In the genomic region with DNA sequence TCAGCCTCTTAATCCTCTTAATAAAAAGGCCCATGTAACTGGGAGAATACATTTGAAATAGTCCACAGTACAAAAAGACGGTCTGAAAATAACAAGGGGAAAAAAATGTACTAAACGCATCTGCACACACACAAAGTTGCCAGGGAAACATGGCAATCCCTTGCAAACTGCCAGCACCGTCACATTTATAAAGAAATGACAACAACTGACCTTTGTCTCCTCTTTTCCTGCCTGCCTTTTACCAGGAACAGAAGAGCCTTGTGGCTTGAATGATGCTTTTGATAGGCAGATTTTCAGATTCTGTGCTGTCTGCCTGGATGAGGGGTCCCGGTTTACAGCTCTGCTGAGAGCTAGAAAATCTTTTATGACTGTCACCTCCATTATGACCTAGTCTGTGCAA, we compare ENCODE assay signal across 12 cellular contexts.
"Had no signal": no experiment of that assay in that cellular context is flagged by ENCODE, and none has a peak within 500 bp of the region (broad histone marks: within the 10 kb centered on the region; RNA-seq: fewer than 3 reads in every experiment).

No MANE protein-coding gene starts in this region.

- H3K27me3 ChIP-seq: breast epithelium had no signal

- H3K4me1 ChIP-seq: breast epithelium, lower lobe of right lung had no signal

- ATAC-seq: lower lobe of right lung; natural killer cell; stimulated activated naive CD8-positive, alpha-beta T cell treated with anti-CD3 and anti-CD28 coated beads, Interleukin-15, amount 100 ng/mL, for 72 hours had no signal

- H3K9me3 ChIP-seq: breast epithelium, lower lobe of right lung, thoracic aorta had no signal

- H3K4me3 ChIP-seq: breast epithelium, lower lobe of right lung, thoracic aorta had no signal

- H3K36me3 ChIP-seq: breast epithelium, lower lobe of right lung, thoracic aorta had no signal

- FAIRE-seq: frontal cortex had no signal

- DNase-seq: activated CD4-positive, alpha-beta T cell treated with anti-CD3 and anti-CD28 coated beads, Interleukin-2, amount 50 U/mL, for 48 hours; activated CD4-positive, CD25-positive, alpha-beta regulatory T cell treated with anti-CD3 and anti-CD28 coated beads, Interleukin-2, amount 50 U/mL, for 72 hours; activated naive CD8-positive, alpha-beta T cell treated with anti-CD3 and anti-CD28 coated beads, Interleukin-2, amount 10 ng/mL, durations not matched to agents 7 days and 5 days; activated T-cell treated with anti-CD3 and anti-CD28 coated beads, Interleukin-2, amount 50 U/mL, for 48 hours; lower lobe of right lung; natural killer cell; stimulated activated CD4-positive, alpha-beta T cell treated with anti-CD3 and anti-CD28 coated beads, Interleukin-4, amount 100 ng/mL, for 4 hours; stimulated activated naive CD8-positive, alpha-beta T cell treated with anti-CD3 and anti-CD28 coated beads, Interleukin-15, amount 100 ng/mL, for 72 hours; SW 1271 had no signal

- H3K27ac ChIP-seq: breast epithelium, lower lobe of right lung, thoracic aorta had no signal
